ENCODE assay signal across 26 cellular contexts in genomic region chr20:53793783-53794383, GRCh38.
DNase-seq lines count a peak whose midpoint lies in the region; ATAC-seq, FAIRE-seq and TF ChIP-seq lines count a peak whose summit lies in the region.
"Had no signal": no experiment of that assay in that cellular context is flagged by ENCODE, and none has a peak within 500 bp of the region (broad histone marks: within the 10 kb centered on the region; RNA-seq: fewer than 3 reads in every experiment).

No MANE protein-coding gene starts in this region.

- CTCF ChIA-PET in GM12878 (lab: Yijun Ruan, JAX), result interaction anchor here (0.7 to 1.2 kb wide), 2 partner anchors 9 to 20 kb away, joined by 3 to 5 read pairs; no protein-coding TSS in a partner anchor

- no peak for ATAC-seq in GM12878

- H3K4me1 ChIP-seq in GM12878 (ENCODE audit: control insufficient read depth, insufficient read depth, low read length) (no peaks in the 10 kb centered on the region), smooth muscle cell (ENCODE audit: low read depth) (peaks cover 8% of the 10 kb centered on the region), testis (no peaks in the 10 kb centered on the region)
- H3K4me1 ChIP-seq: left ventricle myocardium inferior had no signal

- H3K27ac ChIP-seq in GM12878 (ENCODE audit: control insufficient read depth, insufficient read depth) (no peak overlapping the region), smooth muscle cell (ENCODE audit: low read depth) (peak overlapping the region; percentile 91), testis (no peak overlapping the region)
- H3K27ac ChIP-seq: 22Rv1, esophagus muscularis mucosa, left ventricle myocardium inferior, SJSA1 had no signal

- no peak overlapping the region for H3K4me3 ChIP-seq in GM12878
- H3K4me3 ChIP-seq in fibroblast of the aortic adventitia (ENCODE audit: low read depth, low read length), result no peak overlapping the region
- no peak overlapping the region for H3K4me3 ChIP-seq in smooth muscle cell
- no peak overlapping the region for H3K4me3 ChIP-seq in testis
- H3K4me3 ChIP-seq: esophagus muscularis mucosa, left ventricle myocardium inferior, SJSA1 had no signal

- H3K4me2 ChIP-seq in GM12878 (ENCODE audit: control insufficient read depth, insufficient read depth) (no peak overlapping the region), smooth muscle cell (no peak overlapping the region)

- TF ChIP-seq POLR2A in GM12878 (IDR thresholded peaks at IDR 0.05; ENCODE audit: low read depth, low read length) (no peak), testis (IDR thresholded peaks at IDR 0.05) (no peak)

- no peak for TF ChIP-seq CTCF in GM12878 (IDR thresholded peaks at IDR 0.05 in 2 of 3, conservative IDR thresholded peaks at IDR 0.05 in 1 of 3; ENCODE audit: control insufficient read depth in 2 of 3, extremely low read depth in 1 of 3, insufficient read depth in 1 of 3, low read depth in 3 of 3, low read length in 3 of 3)
- no peak for TF ChIP-seq CTCF in fibroblast of the aortic adventitia (IDR thresholded peaks at IDR 0.05; ENCODE audit: insufficient read depth, low read length)
- TF ChIP-seq CTCF in smooth muscle cell (IDR thresholded peaks at IDR 0.05; ENCODE audit: borderline replicate concordance, insufficient read depth, poor library complexity, severe bottlenecking), result no peak
- no peak for TF ChIP-seq CTCF in testis (IDR thresholded peaks at IDR 0.05)

- H4K20me1 ChIP-seq in GM12878 (ENCODE audit: control insufficient read depth, insufficient read depth) (no peaks in the 10 kb centered on the region), smooth muscle cell (ENCODE audit: low read depth) (no peaks in the 10 kb centered on the region)

- H3K9ac ChIP-seq in GM12878 (ENCODE audit: control insufficient read depth, insufficient read depth, low read length) (no peak overlapping the region), smooth muscle cell (ENCODE audit: low read depth) (peak overlapping the region; percentile 35)

- H3K79me2 ChIP-seq in GM12878 (ENCODE audit: control insufficient read depth, insufficient read depth, low read length) (no peaks in the 10 kb centered on the region), smooth muscle cell (ENCODE audit: low read depth) (no peaks in the 10 kb centered on the region)

- in situ Hi-C loops in GM12878 (cut with MboI), result no loop called here
- in situ Hi-C loops in G401 (cut with HindIII; ENCODE audit: low sequenced_read_pairs), result no loop called here

- TF ChIP-seq EP300 in GM12878 (IDR thresholded peaks at IDR 0.05; ENCODE audit: borderline replicate concordance in 1 of 2, control insufficient read depth in 1 of 2, low read depth in 2 of 2, low read length in 2 of 2), result no peak

- DNase-seq in SIG-M5 treated with dmso at 0.1 percent for 504 hours (lab: John Stamatoyannopoulos, UW; ENCODE audit: unreplicated experiment) (peak; percentile 99), SIG-M5 (lab: John Stamatoyannopoulos, UW) (no peak), GM12878 (ENCODE audit: low read depth, low spot score) (no peak), fibroblast of the aortic adventitia (ENCODE audit: low read depth) (peak; percentile 33), smooth muscle cell (lab: John Stamatoyannopoulos, UW; ENCODE audit: unreplicated experiment) (no peak), posterior cingulate gyrus (no peak), G401 (ENCODE audit: low spot score) (no peak), testis (no peak)
- DNase-seq: activated CD4-positive, alpha-beta T cell treated with anti-CD3 and anti-CD28 coated beads, Interleukin-2, amount 50 U/mL, for 4 hours; activated CD8-positive, alpha-beta memory T cell treated with anti-CD3 and anti-CD28 coated beads, Interleukin-2, amount 50 U/mL, for 4 hours; activated naive CD4-positive, alpha-beta T cell treated with anti-CD3 and anti-CD28 coated beads for 36 hours; CD4-positive, CD25-positive, alpha-beta regulatory T cell; effector memory CD4-positive, alpha-beta T cell; left ventricle myocardium inferior; naive B cell; NCI-H1105; NCI-H2029; NCI-H526; NK-92 treated with Interleukin-12 subunit alpha and Interleukin-12 subunit beta, amount 100 ng/mL, for 24 hours; stimulated activated CD4-positive, alpha-beta T cell treated with anti-CD3 and anti-CD28 coated beads, Interleukin-2, amount 100 ng/mL, for 24 hours; T-helper 1 cell had no signal

- H3K36me3 ChIP-seq in GM12878 (ENCODE audit: control insufficient read depth in 2 of 2, insufficient read depth in 2 of 2, low read length in 1 of 2) (no peaks in the 10 kb centered on the region), smooth muscle cell (ENCODE audit: low read depth) (no peaks in the 10 kb centered on the region), testis (ENCODE audit: low read depth, missing control alignments) (no peaks in the 10 kb centered on the region)
- H3K36me3 ChIP-seq: esophagus muscularis mucosa, left ventricle myocardium inferior, SJSA1 had no signal

- H3K27me3 ChIP-seq in GM12878 (replicated peaks in 1 of 2; ENCODE audit: control insufficient read depth in 2 of 2, insufficient read depth in 2 of 2, low read length in 1 of 2), result no peaks in the 10 kb centered on the region
- no peaks in the 10 kb centered on the region for H3K27me3 ChIP-seq in smooth muscle cell (ENCODE audit: low read depth)
- H3K27me3 ChIP-seq in testis, result no peaks in the 10 kb centered on the region
- H3K27me3 ChIP-seq: esophagus muscularis mucosa, SJSA1 had no signal

- POLR2A ChIA-PET in GM12878 (lab: Charles Lee), result interaction anchor here (0.6 kb wide), 1 partner anchor 1614 kb away, joined by 6 read pairs; no protein-coding TSS in a partner anchor

- RAD21 ChIA-PET in GM12878 (lab: Charles Lee; ENCODE audit: unreplicated experiment), result interaction anchor here (1.2 kb wide), 1 partner anchor 15 kb away, joined by 3 read pairs; no protein-coding TSS in a partner anchor

- SMC1A ChIA-PET in GM12878 (lab: Charles Lee; ENCODE audit: uncharacterized antibody, unreplicated experiment), result interaction anchor here (1.1 to 2.5 kb wide), 4 partner anchors 8 to 21 kb away, joined by 3 to 7 read pairs (median 5); no protein-coding TSS in a partner anchor

- peaks cover 5% of the 10 kb centered on the region for H3F3A ChIP-seq in smooth muscle cell (ENCODE audit: low read depth)

- TF ChIP-seq RAD21 in GM12878 (IDR thresholded peaks at IDR 0.05; ENCODE audit: insufficient read depth, low read depth, low read length), result no peak

- intact Hi-C loops in GM12878 (cut with micrococcal nuclease; ENCODE audit: unreplicated experiment), result no loop called here
- intact Hi-C loops in posterior cingulate gyrus (cut with DNase I), result no loop called here
- intact Hi-C loops in testis (cut with DNase I; ENCODE audit: low total_unique reads), result no loop called here

- no peaks in the 10 kb centered on the region for H3K9me3 ChIP-seq in GM12878 (replicated peaks; ENCODE audit: control insufficient read depth, insufficient read depth, low read length)
- H3K9me3 ChIP-seq in smooth muscle cell (replicated peaks; ENCODE audit: low read depth), result no peaks in the 10 kb centered on the region
- H3K9me3 ChIP-seq in testis, result no peaks in the 10 kb centered on the region
- H3K9me3 ChIP-seq: esophagus muscularis mucosa, left ventricle myocardium inferior, SJSA1 had no signal

- no peak overlapping the region for H2AFZ ChIP-seq in GM12878 (ENCODE audit: control insufficient read depth, low read depth, low read length)
- H2AFZ ChIP-seq in smooth muscle cell (ENCODE audit: low read depth), result no peak overlapping the region

- no TSS peak for BruUV-seq in GM12878 (replicated peaks; lab: Mats Ljungman, UMichigan)

- no peak for FAIRE-seq in GM12878 (lab: Jason Lieb, UNC)
- FAIRE-seq: colon, GM12892 had no signal

- 89% methylated on average over 7 of the region's 7 CpGs for WGBS in GM12878 (ENCODE audit: insufficient coverage, insufficient replicate concordance, low lambda C conversion rate, missing lambda C conversion rate)
- 94% methylated on average over 7 of the region's 7 CpGs for WGBS in smooth muscle cell (ENCODE audit: low lambda C conversion rate)
- WGBS in testis, 2 donors, result 96% methylated on average over 7 of the region's 7 CpGs

TF ChIP-seq in GM12878, 131 proteins besides CTCF, POLR2A, EP300 and RAD21 (continues in another document):
- TF ChIP-seq ZBTB11 (CRISPR knock-in tag; IDR thresholded peaks at IDR 0.05) (no peak), ETV6 (conservative IDR thresholded peaks at IDR 0.05 in 1 of 2, IDR thresholded peaks at IDR 0.05 in 1 of 2; ENCODE audit: borderline replicate concordance in 1 of 2, low read depth in 1 of 2) (peak in 1 of 2 experiments; percentile 93; a peak in 2 of 4 replicates), DPF2 (IDR thresholded peaks at IDR 0.05) (no peak), HCFC1 (IDR thresholded peaks at IDR 0.05; ENCODE audit: low read length) (no peak)

Comparison
In these comparisons a context has a peak if more than half of its experiments do, and no peak if none do; other contexts are left out.
1. DNase-seq: peak in SIG-M5 treated with dmso at 0.1 percent for 504 hours (single experiment) and fibroblast of the aortic adventitia (single experiment); none in SIG-M5 (single experiment), GM12878 (single experiment), smooth muscle cell (single experiment), posterior cingulate gyrus (0 of 10), G401 (single experiment) and testis (single experiment).